15 cellular contexts compared by ENCODE assay signal in genomic region chr10:11547111-11547625, GRCh38.
DNase-seq lines count a peak whose midpoint lies in the region; ATAC-seq and TF ChIP-seq lines count a peak whose summit lies in the region.
"Had no signal": no experiment of that assay in that cellular context is flagged by ENCODE, and none has a peak within 500 bp of the region (broad histone marks: within the 10 kb centered on the region; RNA-seq: fewer than 3 reads in every experiment).

No MANE protein-coding gene starts in this region.

- no peaks in the 10 kb centered on the region for H3K9me3 ChIP-seq in IMR-90 (ENCODE audit: control insufficient read depth, insufficient read depth, low read length)
- H3K9me3 ChIP-seq in uterus: no peaks in the 10 kb centered on the region
- H3K9me3 ChIP-seq: gastrocnemius medialis had no signal

- no peak overlapping the region for H2BK5ac ChIP-seq in IMR-90 (ENCODE audit: low read depth, low read length, poor library complexity, severe bottlenecking)

- H4K91ac ChIP-seq in IMR-90 (ENCODE audit: insufficient read depth, low read depth, low read length): no peak overlapping the region

- ATAC-seq in IMR-90 (ENCODE audit: low read depth) (no peak), memory B cell (ENCODE audit: low read depth) (no peak)
- ATAC-seq: gastrocnemius medialis; stimulated activated naive CD8-positive, alpha-beta T cell treated with anti-CD3 and anti-CD28 coated beads, Interleukin-15, Interleukin-2, amounts not matched to agents 100 U/mL and 50 U/mL, for 24 hours had no signal

- H2AK5ac ChIP-seq in IMR-90 (ENCODE audit: low read depth, low read length): peak overlapping the region; percentile 13; the same call in 1 of the 2 replicates

- BruUV-seq in Calu3 (replicated peaks; lab: Mats Ljungman, UMichigan): no TSS peak
- no TSS peak for BruUV-seq in IMR-90 (replicated peaks; lab: Mats Ljungman, UMichigan)

- no peaks in the 10 kb centered on the region for H3K36me3 ChIP-seq in IMR-90 (ENCODE audit: control insufficient read depth, insufficient read depth, low read length)
- no peaks in the 10 kb centered on the region for H3K36me3 ChIP-seq in uterus
- H3K36me3 ChIP-seq: gastrocnemius medialis had no signal

- H2BK20ac ChIP-seq in IMR-90 (ENCODE audit: low read depth, low read length): peak overlapping the region; percentile 44; the same call in 1 of the 2 replicates

- peaks cover 12% of the 10 kb centered on the region for H3K36me3 Mint-ChIP-seq in Calu3 (ENCODE audit: insufficient read depth, unreplicated experiment)
- no peaks in the 10 kb centered on the region for H3K36me3 Mint-ChIP-seq in memory B cell

- 100% methylated on average over 1 of the region's 9 CpGs; no CpG with 5 or more reads in 1 of the 2 experiments for WGBS in IMR-90 (ENCODE audit: extremely low coverage in 2 of 2, insufficient read length in 1 of 2), 2 experiments

- intact Hi-C loops in Calu3 (cut with micrococcal nuclease; ENCODE audit: unreplicated experiment): no loop called here
- intact Hi-C loops in IMR-90 (cut with micrococcal nuclease): no loop called here
- intact Hi-C loops in uterus (cut with DNase I; ENCODE audit: low total_unique reads): no loop called here

- H3K27ac ChIP-seq in IMR-90 (ENCODE audit: insufficient read depth, low read length) (0 out of 2 replicates have a peak overlapping the region, but pooled peaks have one; percentile 22), uterus (no peak overlapping the region)
- H3K27ac ChIP-seq: BLaER1 treated with 17β-estradiol and CSF1 and Interleukin-3, amounts not matched to agents 10 nM and 100 nM; gastrocnemius medialis; VCaP had no signal

- H4K8ac ChIP-seq in IMR-90 (ENCODE audit: low read depth in 2 of 2, low read length in 2 of 2): no peak overlapping the region

- peak overlapping the region; percentile 13 for H3K4me3 Mint-ChIP-seq in Calu3 (ENCODE audit: low read depth, unreplicated experiment)
- H3K4me3 Mint-ChIP-seq in memory B cell: no peak overlapping the region

- H3K27me3 Mint-ChIP-seq in Calu3 (ENCODE audit: unreplicated experiment) (no peaks in the 10 kb centered on the region), memory B cell (no peaks in the 10 kb centered on the region)

- H3K27ac Mint-ChIP-seq in Calu3 (ENCODE audit: unreplicated experiment) (peak overlapping the region; percentile 51), memory B cell (peak overlapping the region; percentile 54)

- H4K20me1 ChIP-seq in IMR-90 (ENCODE audit: insufficient read depth, low read length): no peaks in the 10 kb centered on the region

- H2AFZ ChIP-seq in IMR-90 (replicated peaks; ENCODE audit: low read length, poor library complexity): no peak overlapping the region

- no peak overlapping the region for H4K5ac ChIP-seq in IMR-90 (ENCODE audit: low read depth, low read length)

- no peak for TF ChIP-seq POLR2A in IMR-90 (IDR thresholded peaks at IDR 0.05; ENCODE audit: low read depth, low read length)
- no peak for TF ChIP-seq POLR2A in uterus (IDR thresholded peaks at IDR 0.05)

- H3K9me3 Mint-ChIP-seq in Calu3 (ENCODE audit: low read depth, unreplicated experiment): no peaks in the 10 kb centered on the region
- H3K9me3 Mint-ChIP-seq in memory B cell: no peaks in the 10 kb centered on the region

- H3K4me2 ChIP-seq in IMR-90 (ENCODE audit: low read depth, low read length): no peak overlapping the region

- no peak overlapping the region for H3K56ac ChIP-seq in IMR-90 (ENCODE audit: extremely low read depth, insufficient read depth, low read length)

- no peak overlapping the region for H3K14ac ChIP-seq in IMR-90 (replicated peaks; ENCODE audit: low read depth, low read length)

- H3K4me1 ChIP-seq in IMR-90 (ENCODE audit: control insufficient read depth, insufficient read depth, low read length): peaks cover 2% of the 10 kb centered on the region; the same call in 1 of the 2 replicates
- H3K4me1 ChIP-seq in uterus: no peaks in the 10 kb centered on the region
- H3K4me1 ChIP-seq: gastrocnemius medialis had no signal

- DNase-seq in Calu3: no peak
- no peak for DNase-seq in IMR-90
- peak; percentile 68 for DNase-seq in choroid plexus epithelial cell (ENCODE audit: low read depth)
- no peak for DNase-seq in memory B cell (ENCODE audit: low spot score in 2 of 2)
- DNase-seq in uterus: no peak
- DNase-seq in activated CD4-positive, alpha-beta T cell treated with anti-CD3 and anti-CD28 coated beads for 1 hour: no peak
- DNase-seq in HK-2 (ENCODE audit: unreplicated experiment): no peak
- no peak for DNase-seq in NCI-H1694 (lab: John Stamatoyannopoulos, UW)
- DNase-seq: gastrocnemius medialis; NCI-H1092 treated with DMSO at 0.1 percent for 48 hours; NCI-H524 treated with DMSO at 0.1 percent for 48 hours; stimulated activated CD4-positive, alpha-beta T cell treated with anti-CD3 and anti-CD28 coated beads, Interleukin-4, amount 100 ng/mL, for 4 hours; stimulated activated naive CD8-positive, alpha-beta T cell treated with anti-CD3 and anti-CD28 coated beads, Interleukin-15, Interleukin-2, amounts not matched to agents 100 U/mL and 50 U/mL, for 24 hours had no signal

- H3K4me3 ChIP-seq in IMR-90 (ENCODE audit: insufficient read depth, low read depth, low read length) (no peak overlapping the region), choroid plexus epithelial cell (ENCODE audit: low read depth, low read length) (peak overlapping the region; percentile 25), uterus (no peak overlapping the region)
- H3K4me3 ChIP-seq: BLaER1 treated with 17β-estradiol and CSF1 and Interleukin-3, amounts not matched to agents 10 nM and 100 nM; gastrocnemius medialis had no signal

- dilution Hi-C loops in IMR-90 (cut with HindIII; ENCODE audit: low sequenced_read_pairs, unreplicated experiment): no loop called here

- H3K9ac ChIP-seq in IMR-90 (ENCODE audit: low read depth, low read length): no peak overlapping the region
- H3K9ac ChIP-seq: BLaER1 treated with 17β-estradiol and CSF1 and Interleukin-3, amounts not matched to agents 10 nM and 100 nM had no signal

- no peak overlapping the region for H2BK15ac ChIP-seq in IMR-90 (ENCODE audit: low read depth, low read length)

- CTCF ChIA-PET in Calu3 (lab: Charles Lee): interaction anchor here (0.6 to 1.0 kb wide), 3 partner anchors 22 to 210 kb away, joined by 3 read pairs; no protein-coding TSS in a partner anchor
- CTCF ChIA-PET in IMR-90 (lab: Yijun Ruan, JAX): interaction anchor here (1.6 to 2.3 kb wide), 3 partner anchors 8 to 31 kb away, joined by 3 to 6 read pairs (median 4); no protein-coding TSS in a partner anchor

- TF ChIP-seq RAD21 in IMR-90 (IDR thresholded peaks at IDR 0.05; ENCODE audit: low read length): no peak

- in situ Hi-C loops in IMR-90 (cut with MboI; ENCODE audit: low sequenced_read_pairs): no loop called here

- 0 out of 2 replicates have a peak overlapping the region, but pooled peaks have one; percentile 6 for H2BK120ac ChIP-seq in IMR-90 (ENCODE audit: low read depth, low read length)

- H2AK9ac ChIP-seq in IMR-90 (replicated peaks; ENCODE audit: low read depth, low read length, poor library complexity): no peak overlapping the region

- H3K18ac ChIP-seq in IMR-90 (ENCODE audit: low read depth, low read length): no peak overlapping the region

- POLR2A ChIA-PET in IMR-90 (lab: Charles Lee; ENCODE audit: unreplicated experiment): interaction anchor here (0.6 kb wide), 1 partner anchor 18 kb away, joined by 8 read pairs; no protein-coding TSS in a partner anchor

- no peaks in the 10 kb centered on the region for H3K27me3 ChIP-seq in IMR-90 (ENCODE audit: control insufficient read depth, insufficient read depth, low read length)
- H3K27me3 ChIP-seq in uterus: no peaks in the 10 kb centered on the region
- H3K27me3 ChIP-seq: BLaER1 treated with 17β-estradiol and CSF1 and Interleukin-3, amounts not matched to agents 10 nM and 100 nM; gastrocnemius medialis had no signal

- peaks cover 37% of the 10 kb centered on the region for H3K4me1 Mint-ChIP-seq in Calu3 (ENCODE audit: low read depth, unreplicated experiment)
- H3K4me1 Mint-ChIP-seq in memory B cell: peaks cover 48% of the 10 kb centered on the region

- H3K23ac ChIP-seq in IMR-90 (ENCODE audit: low read depth, low read length): no peak overlapping the region

- peak overlapping the region; percentile 26; the same call in 1 of the 2 replicates for H3K4ac ChIP-seq in IMR-90 (ENCODE audit: low read depth, low read length)

- H3K9me1 ChIP-seq in IMR-90 (ENCODE audit: insufficient read depth, low read length): peaks cover 7% of the 10 kb centered on the region; the same call in 1 of the 2 replicates

- TF ChIP-seq CTCF in Calu3 (IDR thresholded peaks at IDR 0.05; ENCODE audit: unreplicated experiment): no peak
- no peak for TF ChIP-seq CTCF in IMR-90 (conservative IDR thresholded peaks at IDR 0.05; ENCODE audit: low read depth, low read length)
- TF ChIP-seq CTCF in choroid plexus epithelial cell (conservative IDR thresholded peaks at IDR 0.05; ENCODE audit: low read depth, low read length): no peak
- TF ChIP-seq CTCF in uterus (IDR thresholded peaks at IDR 0.05): no peak

- peaks cover 11 to 33% of the 10 kb centered on the region in 2 experiments for H3K79me1 ChIP-seq in IMR-90 (ENCODE audit: low read depth in 1 of 2, low read length in 2 of 2)

TF ChIP-seq in IMR-90, 13 proteins besides CTCF, POLR2A, EP300 and RAD21:
- TF ChIP-seq MXI1 (IDR thresholded peaks at IDR 0.05; ENCODE audit: borderline replicate concordance, low read depth, low read length) (no peak), CEBPB (IDR thresholded peaks at IDR 0.05; ENCODE audit: low read depth, low read length) (no peak), BHLHE40 (IDR thresholded peaks at IDR 0.05; ENCODE audit: low read depth, low read length) (no peak), MAZ (IDR thresholded peaks at IDR 0.05; ENCODE audit: borderline replicate concordance, low read depth, low read length) (no peak), FOS (IDR thresholded peaks at IDR 0.05; ENCODE audit: low read depth, low read length) (no peak)
- TF ChIP-seq, protein P1, sequence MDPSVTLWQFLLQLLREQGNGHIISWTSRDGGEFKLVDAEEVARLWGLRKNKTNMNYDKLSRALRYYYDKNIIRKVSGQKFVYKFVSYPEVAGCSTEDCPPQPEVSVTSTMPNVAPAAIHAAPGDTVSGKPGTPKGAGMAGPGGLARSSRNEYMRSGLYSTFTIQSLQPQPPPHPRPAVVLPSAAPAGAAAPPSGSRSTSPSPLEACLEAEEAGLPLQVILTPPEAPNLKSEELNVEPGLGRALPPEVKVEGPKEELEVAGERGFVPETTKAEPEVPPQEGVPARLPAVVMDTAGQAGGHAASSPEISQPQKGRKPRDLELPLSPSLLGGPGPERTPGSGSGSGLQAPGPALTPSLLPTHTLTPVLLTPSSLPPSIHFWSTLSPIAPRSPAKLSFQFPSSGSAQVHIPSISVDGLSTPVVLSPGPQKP (IDR thresholded peaks at IDR 0.05; ENCODE audit: borderline replicate concordance, low read depth, low read length): no peak
